ENCODE assay signal across 24 cellular contexts in genomic region chr7:107711301-107711700, GRCh38. TPM values are rescaled to one million over a fixed set of nuclear protein-coding genes. Genes with fewer than 3 reads are reported as not detected.
DNase-seq lines count a peak whose midpoint lies in the region; ATAC-seq and TF ChIP-seq lines count a peak whose summit lies in the region.
"Had no signal": no experiment of that assay in that cellular context is flagged by ENCODE, and none has a peak within 500 bp of the region (broad histone marks: within the 10 kb centered on the region; RNA-seq: fewer than 3 reads in every experiment).

No MANE protein-coding gene starts in this region.

- no peaks in the 10 kb centered on the region for H3K9me3 ChIP-seq in AG04450 (ENCODE audit: control insufficient read depth, insufficient read depth, low read length)
- H3K9me3 ChIP-seq in adipocyte (ENCODE audit: control insufficient read depth, low read length): no peaks in the 10 kb centered on the region
- H3K9me3 ChIP-seq: sigmoid colon, SJSA1, transverse colon had no signal

- POLR2A ChIA-PET in AG04450 (lab: Yijun Ruan, JAX): no interaction called here

- CTCF ChIA-PET in AG04450 (lab: Charles Lee): interaction anchor here (0.7 to 1.1 kb wide), 2 partner anchors 10 to 13 kb away, joined by 4 read pairs; no protein-coding TSS in a partner anchor

- DNase-seq in AG04450 (ENCODE audit: low read depth, low spot score) (peak; percentile 29), GM03348 (ENCODE audit: low spot score) (peak; percentile 33), adipocyte (ENCODE audit: low read depth) (peak; percentile 34), fibroblast of the aortic adventitia (ENCODE audit: low read depth) (peak; percentile 60), H7 (no peak)
- DNase-seq: activated CD8-positive, alpha-beta memory T cell treated with anti-CD3 and anti-CD28 coated beads for 24 hours; activated T-cell treated with anti-CD3 and anti-CD28 coated beads, Interleukin-2, amount 50 U/mL, for 1 hour; amniotic stem cell; head of caudate nucleus; KBM-7; left colon; mesenchymal stem cell; NCI-H2171; NCI-H526; sigmoid colon; stimulated activated CD4-positive, alpha-beta T cell treated with anti-CD3 and anti-CD28 coated beads, Interleukin-15, amount 100 ng/mL, for 24 hours; stimulated activated naive CD8-positive, alpha-beta T cell treated with anti-CD3 and anti-CD28 coated beads, Interleukin-15, amount 100 ng/mL, for 72 hours; transverse colon had no signal

- H3K4me3 ChIP-seq in AG04450 (ENCODE audit: low read depth, low read length) (no peak overlapping the region), adipocyte (ENCODE audit: low read length) (no peak overlapping the region), fibroblast of the aortic adventitia (ENCODE audit: low read depth, low read length) (no peak overlapping the region), H7 (ENCODE audit: insufficient read depth, low read depth, low read length) (no peak overlapping the region)
- H3K4me3 ChIP-seq: sigmoid colon, SJSA1, transverse colon had no signal

- no peak overlapping the region for H3K27ac ChIP-seq in AG04450 (ENCODE audit: low read depth, low read length)
- H3K27ac ChIP-seq: C4-2B, sigmoid colon, SJSA1, transverse colon had no signal

- H3K27me3 ChIP-seq in AG04450 (ENCODE audit: control insufficient read depth, insufficient read depth, low read length) (no peaks in the 10 kb centered on the region), adipocyte (replicated peaks; ENCODE audit: control insufficient read depth, insufficient read depth, low read length) (no peaks in the 10 kb centered on the region), H7 (ENCODE audit: control insufficient read depth, insufficient read depth, low read length) (no peaks in the 10 kb centered on the region)
- H3K27me3 ChIP-seq: sigmoid colon, SJSA1, transverse colon had no signal

- no peak overlapping the region for H3K9ac ChIP-seq in adipocyte (ENCODE audit: low read length)

- H3K36me3 ChIP-seq in adipocyte (ENCODE audit: control insufficient read depth, insufficient read depth, low read length, severe bottlenecking) (no peaks in the 10 kb centered on the region), H7 (replicated peaks; ENCODE audit: control insufficient read depth, insufficient read depth, low read length) (no peaks in the 10 kb centered on the region)
- H3K36me3 ChIP-seq: sigmoid colon, SJSA1, transverse colon had no signal

- H3K4me1 ChIP-seq in adipocyte (ENCODE audit: control insufficient read depth, insufficient read depth, low read length): no peaks in the 10 kb centered on the region
- H3K4me1 ChIP-seq: sigmoid colon, transverse colon had no signal

- ATAC-seq in HG02571 (IDR thresholded peaks at IDR 0.05; ENCODE audit: unreplicated experiment): no peak
- ATAC-seq in GM18873 (IDR thresholded peaks at IDR 0.05; ENCODE audit: low FRiP score, unreplicated experiment): no peak
- no peak for ATAC-seq in HG03571 (IDR thresholded peaks at IDR 0.05; ENCODE audit: unreplicated experiment)
- ATAC-seq: left colon; stimulated activated naive CD8-positive, alpha-beta T cell treated with anti-CD3 and anti-CD28 coated beads, Interleukin-15, amount 100 ng/mL, for 72 hours had no signal

- TF ChIP-seq CTCF in AG04450 (IDR thresholded peaks at IDR 0.05; ENCODE audit: low read depth, low read length) (no peak), fibroblast of the aortic adventitia (IDR thresholded peaks at IDR 0.05; ENCODE audit: insufficient read depth, low read length) (no peak)

RNA-seq across cellular contexts. Expression of gene CBLL1, which starts 32.6 kb away (rescaled TPM):
- polyA plus RNA-seq in AG04450 (2011; rRNA removed): 17.0 and 18.0 TPM in 2 replicates
- 14.7 and 20.8 TPM in 2 replicates for polyA minus RNA-seq in AG04450 (2011; rRNA and poly(A)+ RNA removed)
- total RNA-seq in fibroblast of the aortic adventitia (ENCODE audit: low replicate concordance): 32.0 and 32.6 TPM in 2 replicates
- total RNA-seq in H7 (2014; rRNA removed; shearing (Covaris generic)): 28.1 and 28.2 TPM in 2 replicates

RNA-seq across cellular contexts. Expression of gene SLC26A4, which starts 50.7 kb away (rescaled TPM):
- polyA plus RNA-seq in AG04450 (2011; rRNA removed): 0.11 and 0.12 TPM in 2 replicates
- polyA minus RNA-seq in AG04450 (2011; rRNA and poly(A)+ RNA removed): 1.3 TPM in 1 of 2 replicates, not detected in the other
- total RNA-seq in fibroblast of the aortic adventitia (ENCODE audit: low replicate concordance): 0.65 and 1.8 TPM in 2 replicates
- total RNA-seq in H7 (2014; rRNA removed; shearing (Covaris generic)): 0.04 TPM in 1 of 2 replicates, not detected in the other
- total RNA-seq: HT-29 had no signal
